Comparison of ENCODE assay signal across 8 cellular contexts in the genomic region with DNA sequence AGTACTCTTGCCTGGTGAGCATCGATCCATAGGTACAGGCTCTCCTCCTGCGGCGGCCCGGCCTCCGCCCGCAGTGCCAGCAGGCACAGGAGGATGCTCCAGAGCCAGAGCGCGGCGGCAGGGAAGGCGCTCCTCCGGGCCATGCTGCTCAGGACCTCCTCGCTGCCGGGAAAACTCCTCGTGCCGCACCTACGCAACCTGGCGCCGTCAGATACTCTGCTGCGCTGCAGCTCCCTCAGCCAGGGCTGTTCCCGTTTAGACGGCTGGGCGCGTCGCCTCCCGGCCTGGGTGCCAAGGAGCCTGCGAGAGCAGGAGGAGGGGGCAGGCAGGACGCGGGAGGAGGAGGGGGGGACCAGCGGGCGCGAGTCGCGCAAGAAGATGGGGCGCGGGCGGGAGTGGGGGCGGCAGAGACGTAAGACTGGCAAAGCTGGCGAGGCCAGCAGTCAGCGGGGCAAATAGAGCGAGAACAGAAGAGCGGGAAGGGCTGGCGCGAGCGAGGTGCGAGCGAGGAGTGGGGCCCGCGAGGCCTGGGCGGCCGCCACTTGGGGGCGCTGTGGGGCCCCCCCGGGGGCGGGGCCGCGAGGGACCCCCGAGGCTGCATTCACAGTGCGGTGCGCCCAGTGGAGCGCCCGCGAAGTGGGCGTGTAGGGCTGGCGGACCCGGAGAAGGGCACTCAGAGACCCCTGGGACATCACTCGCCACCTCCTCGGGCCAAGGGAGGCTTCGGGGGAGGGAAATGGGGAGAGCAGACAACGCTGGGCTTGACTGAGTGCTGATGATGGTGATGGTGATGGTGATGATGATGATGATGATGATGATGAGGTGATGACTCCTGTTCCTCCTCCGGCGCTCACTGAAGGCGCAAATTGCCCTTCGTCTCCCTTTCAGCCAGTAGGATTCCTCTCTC. TPM values are rescaled to one million over a fixed set of nuclear protein-coding genes. Genes with fewer than 3 reads are reported as not detected.
DNase-seq lines count a peak whose midpoint lies in the region; ATAC-seq and TF ChIP-seq lines count a peak whose summit lies in the region.

A gene with protein sequence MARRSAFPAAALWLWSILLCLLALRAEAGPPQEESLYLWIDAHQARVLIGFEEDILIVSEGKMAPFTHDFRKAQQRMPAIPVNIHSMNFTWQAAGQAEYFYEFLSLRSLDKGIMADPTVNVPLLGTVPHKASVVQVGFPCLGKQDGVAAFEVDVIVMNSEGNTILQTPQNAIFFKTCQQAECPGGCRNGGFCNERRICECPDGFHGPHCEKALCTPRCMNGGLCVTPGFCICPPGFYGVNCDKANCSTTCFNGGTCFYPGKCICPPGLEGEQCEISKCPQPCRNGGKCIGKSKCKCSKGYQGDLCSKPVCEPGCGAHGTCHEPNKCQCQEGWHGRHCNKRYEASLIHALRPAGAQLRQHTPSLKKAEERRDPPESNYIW (minus strand): TSS at position 257 of the 907 bp plus-strand sequence. CDS start 114 bp downstream, at position 143.

- peaks cover 6% of the 10 kb centered on the region for H3K4me1 Mint-ChIP-seq in stimulated activated naive CD8-positive, alpha-beta T cell treated with anti-CD3 and anti-CD28 coated beads, Interleukin-15, Interleukin-2, amounts not matched to agents 100 ng/mL and 50 ng/mL, for 24 hours (ENCODE audit: low read depth)

- TF ChIP-seq POLR2A in breast epithelium (IDR thresholded peaks at IDR 0.05), result no peak

- no peaks in the 10 kb centered on the region for H3K36me3 Mint-ChIP-seq in stimulated activated naive CD8-positive, alpha-beta T cell treated with anti-CD3 and anti-CD28 coated beads, Interleukin-15, Interleukin-2, amounts not matched to agents 100 ng/mL and 50 ng/mL, for 24 hours (ENCODE audit: low read depth)

- H3K4me1 ChIP-seq in NT2/D1 (ENCODE audit: insufficient read depth, insufficient read length) (peaks cover 3% of the 10 kb centered on the region), breast epithelium (no peaks in the 10 kb centered on the region)

- no peak within 1 kb of the TSS for H3K27ac ChIP-seq in breast epithelium

- H3K27ac Mint-ChIP-seq in stimulated activated naive CD8-positive, alpha-beta T cell treated with anti-CD3 and anti-CD28 coated beads, Interleukin-15, Interleukin-2, amounts not matched to agents 100 ng/mL and 50 ng/mL, for 24 hours, result no peak within 1 kb of the TSS

- peak; percentile 66 for ATAC-seq in left colon
- ATAC-seq in HG03457 (IDR thresholded peaks at IDR 0.05; ENCODE audit: unreplicated experiment), result no peak
- no peak for ATAC-seq in HG02623 (IDR thresholded peaks at IDR 0.05; ENCODE audit: unreplicated experiment)

- H3K36me3 ChIP-seq in NT2/D1 (ENCODE audit: insufficient read depth, insufficient read length, low read length) (no peaks in the 10 kb centered on the region), breast epithelium (no peaks in the 10 kb centered on the region)

- H3K27me3 Mint-ChIP-seq in stimulated activated naive CD8-positive, alpha-beta T cell treated with anti-CD3 and anti-CD28 coated beads, Interleukin-15, Interleukin-2, amounts not matched to agents 100 ng/mL and 50 ng/mL, for 24 hours, result peaks cover 44% of the 10 kb centered on the region

- H3K9me3 ChIP-seq in NT2/D1 (ENCODE audit: insufficient read depth, low read length) (no peaks in the 10 kb centered on the region), breast epithelium (no peaks in the 10 kb centered on the region)

- H3K27me3 ChIP-seq in NT2/D1 (ENCODE audit: insufficient read depth, insufficient read length) (peaks cover 62% of the 10 kb centered on the region), breast epithelium (peaks cover 0 to 56% of the 10 kb centered on the region in 2 donors)

- DNase-seq in EH (ENCODE audit: low read depth) (peak; percentile 1), HFF-Myc (ENCODE audit: extremely low read depth, low read depth) (no peak), NT2/D1 (ENCODE audit: low read depth, low spot score) (peak; percentile 52), breast epithelium (ENCODE audit: low spot score in 2 of 2) (peak in 1 of 2 donors; percentile 25), left colon (peak in 1 of 2 donors; percentile 34)

- peak within 1 kb of the TSS; percentile 65 for H3K9ac ChIP-seq in NT2/D1 (ENCODE audit: insufficient read length, low read depth)

- no peak within 1 kb of the TSS for H3K4me3 ChIP-seq in HFF-Myc (replicated peaks; ENCODE audit: low read depth, low read length)
- peak within 1 kb of the TSS; percentile 33 for H3K4me3 ChIP-seq in NT2/D1 (ENCODE audit: insufficient read length, low read depth)
- H3K4me3 ChIP-seq in breast epithelium, result peak within 1 kb of the TSS; percentile 12 to 59 (median 49)

- peak within 1 kb of the TSS; percentile 40 for H3K4me3 Mint-ChIP-seq in stimulated activated naive CD8-positive, alpha-beta T cell treated with anti-CD3 and anti-CD28 coated beads, Interleukin-15, Interleukin-2, amounts not matched to agents 100 ng/mL and 50 ng/mL, for 24 hours

- no peaks in the 10 kb centered on the region for H3K9me3 Mint-ChIP-seq in stimulated activated naive CD8-positive, alpha-beta T cell treated with anti-CD3 and anti-CD28 coated beads, Interleukin-15, Interleukin-2, amounts not matched to agents 100 ng/mL and 50 ng/mL, for 24 hours

- intact Hi-C loops in breast epithelium (cut with DNase I; ENCODE audit: low total_unique reads), result no loop called here
- intact Hi-C loops in left colon (cut with DNase I, micrococcal nuclease), result loop anchor here in 1 of 2 donors (10.0 kb wide), 1 partner anchor 227 kb away; no protein-coding TSS in a partner anchor

- TF ChIP-seq CTCF in HFF-Myc (IDR thresholded peaks at IDR 0.05; ENCODE audit: low read depth, low read length, missing control alignments), result peak; percentile 51
- TF ChIP-seq CTCF in breast epithelium (IDR thresholded peaks at IDR 0.05), result no peak

RNA-seq across cellular contexts. Expression of the gene that starts here (rescaled TPM):
- total RNA-seq in breast epithelium (10 to 100 TPM in 2 of 3 donors, not detected in 1; 23.4 to 25.9 TPM), left colon (under 1 TPM; 0.25 to 0.55 TPM)

Comparison
In these comparisons a context has a peak if more than half of its experiments do, and no peak if none do; other contexts are left out.
1. Peak in ATAC-seq in left colon; RNA of the gene not detected or under 1 TPM.